In genomic region chr7:103074519-103075336, GRCh38 we compare ENCODE assay signal across 8 cellular contexts. TPM values are rescaled to one million over a fixed set of nuclear protein-coding genes. Genes with fewer than 3 reads are reported as not detected.
DNase-seq lines count a peak whose midpoint lies in the region; ATAC-seq and TF ChIP-seq lines count a peak whose summit lies in the region.

TSS of gene ARMC10 (plus strand) at chr7:103075140. CDS start at chr7:103075273, 133 bp downstream.
TSS of gene FBXL13 (minus strand) at chr7:103074796.

- H3F3A ChIP-seq in GM23248 (ENCODE audit: insufficient read depth) = no peaks in the 10 kb centered on the region; the same call in 1 of the 2 replicates

- no peaks in the 10 kb centered on the region for H3K9me3 Mint-ChIP-seq in activated T-helper 1 cell treated with anti-CD3 and anti-CD28 coated beads, Interleukin-12 subunit alpha, Interleukin-12 subunit beta, Interleukin-2, Interleukin-4 antibody, amounts not matched to agents 30 ng/mL and 10 ng/mL and 1 ng/mL, durations not matched to agents 14 hours and 24 hours and 36 hours
- no peaks in the 10 kb centered on the region for H3K9me3 Mint-ChIP-seq in natural killer cell

- H3K27me3 ChIP-seq in GM23248 (replicated peaks; ENCODE audit: insufficient read depth) = no peaks in the 10 kb centered on the region
- no peaks in the 10 kb centered on the region for H3K27me3 ChIP-seq in Karpas-422 (ENCODE audit: low read length)
- H3K27me3 ChIP-seq in Peyer's patch = no peaks in the 10 kb centered on the region
- no peaks in the 10 kb centered on the region for H3K27me3 ChIP-seq in fibroblast of lung (ENCODE audit: control insufficient read depth, insufficient read depth, low read length)

- H3K27me3 Mint-ChIP-seq in activated T-helper 1 cell treated with anti-CD3 and anti-CD28 coated beads, Interleukin-12 subunit alpha, Interleukin-12 subunit beta, Interleukin-2, Interleukin-4 antibody, amounts not matched to agents 30 ng/mL and 10 ng/mL and 1 ng/mL, durations not matched to agents 14 hours and 24 hours and 36 hours (ENCODE audit: insufficient read depth) = no peaks in the 10 kb centered on the region
- H3K27me3 Mint-ChIP-seq in natural killer cell (ENCODE audit: low read depth in 2 of 2) = no peaks in the 10 kb centered on the region

- TF ChIP-seq POLR2A in Peyer's patch (IDR thresholded peaks at IDR 0.05) = peak; percentile 32 to 47

- ATAC-seq in natural killer cell = peak; percentile 83 to 92 (median 84)

- H3K36me3 ChIP-seq in GM23248 (ENCODE audit: low read depth) (no peaks in the 10 kb centered on the region), Karpas-422 (ENCODE audit: insufficient read depth, low read length) (no peaks in the 10 kb centered on the region), Peyer's patch (no peaks in the 10 kb centered on the region), fibroblast of lung (ENCODE audit: control insufficient read depth, insufficient read depth, low read length) (no peaks in the 10 kb centered on the region)

- H3K27ac Mint-ChIP-seq in activated T-helper 1 cell treated with anti-CD3 and anti-CD28 coated beads, Interleukin-12 subunit alpha, Interleukin-12 subunit beta, Interleukin-2, Interleukin-4 antibody, amounts not matched to agents 30 ng/mL and 10 ng/mL and 1 ng/mL, durations not matched to agents 14 hours and 24 hours and 36 hours = peak within 1 kb of the TSS; percentile 94
- peak within 1 kb of the TSS; percentile 78 to 89 for H3K27ac Mint-ChIP-seq in natural killer cell

- H3K36me3 Mint-ChIP-seq in activated T-helper 1 cell treated with anti-CD3 and anti-CD28 coated beads, Interleukin-12 subunit alpha, Interleukin-12 subunit beta, Interleukin-2, Interleukin-4 antibody, amounts not matched to agents 30 ng/mL and 10 ng/mL and 1 ng/mL, durations not matched to agents 14 hours and 24 hours and 36 hours (ENCODE audit: low read depth) = peaks cover 6% of the 10 kb centered on the region
- H3K36me3 Mint-ChIP-seq in natural killer cell = no peaks in the 10 kb centered on the region

- H3K4me1 ChIP-seq in GM23248 (ENCODE audit: insufficient read depth) (peaks cover 7% of the 10 kb centered on the region; the same call in 1 of the 2 replicates), Karpas-422 (ENCODE audit: low read length) (peaks cover 25% of the 10 kb centered on the region), Peyer's patch (peaks cover 3 to 16% (median 7%) of the 10 kb centered on the region in 4 donors), fibroblast of lung (ENCODE audit: control insufficient read depth, extremely low read depth, insufficient read depth, low read length) (peaks cover 2% of the 10 kb centered on the region)

- H3K27ac ChIP-seq in GM23248 (peak within 1 kb of the TSS; percentile 77), Karpas-422 (ENCODE audit: low read length) (peak within 1 kb of the TSS; percentile 53), Peyer's patch (peak within 1 kb of the TSS; percentile 83 to 95 (median 86)), fibroblast of lung (ENCODE audit: insufficient read depth, low read length) (peak within 1 kb of the TSS; percentile 81)

- H2AFZ ChIP-seq in GM23248 (peak within 1 kb of the TSS; percentile 93), Karpas-422 (ENCODE audit: low read length) (peak within 1 kb of the TSS; percentile 99), fibroblast of lung (ENCODE audit: low read length) (peak within 1 kb of the TSS; percentile 100)

- 1 to 2% methylated on average over 53 to 69 of the region's 83 CpGs for WGBS in GM23248 (ENCODE audit: low coverage in 1 of 2, low lambda C conversion rate in 2 of 2, missing lambda C conversion rate in 2 of 2), 2 experiments

- H3K4me2 ChIP-seq in GM23248 (ENCODE audit: unreplicated experiment) = peak within 1 kb of the TSS; percentile 91
- H3K4me2 ChIP-seq in Karpas-422 (ENCODE audit: low read depth, low read length, poor library complexity, severe bottlenecking) = peak within 1 kb of the TSS; percentile 94
- peak within 1 kb of the TSS; percentile 96 for H3K4me2 ChIP-seq in fibroblast of lung (ENCODE audit: extremely low read depth, insufficient read depth, low read length)

- peak within 1 kb of the TSS; percentile 98 for H3K4me3 Mint-ChIP-seq in activated T-helper 1 cell treated with anti-CD3 and anti-CD28 coated beads, Interleukin-12 subunit alpha, Interleukin-12 subunit beta, Interleukin-2, Interleukin-4 antibody, amounts not matched to agents 30 ng/mL and 10 ng/mL and 1 ng/mL, durations not matched to agents 14 hours and 24 hours and 36 hours
- H3K4me3 Mint-ChIP-seq in natural killer cell = peak within 1 kb of the TSS; percentile 95

- TF ChIP-seq CTCF in Peyer's patch (IDR thresholded peaks at IDR 0.05) (peak in 4 of 6 experiments; percentile 29 to 57 (median 49)), fibroblast of lung (conservative IDR thresholded peaks at IDR 0.05 in 1 of 2, IDR thresholded peaks at IDR 0.05 in 1 of 2; ENCODE audit: low read depth in 1 of 2, low read length in 2 of 2) (peak in 1 of 2 donors; percentile 14), natural killer cell (IDR thresholded peaks at IDR 0.05) (no peak)

- DNase-seq in Daoy (ENCODE audit: low read depth) = peak; percentile 98
- peak; percentile 93 for DNase-seq in GM23248
- peak; percentile 96 for DNase-seq in Karpas-422
- peak; percentile 86 to 96 (median 95) for DNase-seq in Peyer's patch
- DNase-seq in activated T-helper 1 cell treated with anti-CD3 and anti-CD28 coated beads, Interleukin-12 subunit alpha, Interleukin-12 subunit beta, Interleukin-2, Interleukin-4 antibody, amounts not matched to agents 30 ng/mL and 10 ng/mL and 1 ng/mL, durations not matched to agents 14 hours and 24 hours and 36 hours (ENCODE audit: low spot score) = peak; percentile 84
- DNase-seq in fibroblast of lung (ENCODE audit: low read depth in 2 of 2) = peak; percentile 88 to 89
- DNase-seq in natural killer cell = peak; percentile 83
- peak; percentile 86 to 90 (median 88) for DNase-seq in stimulated activated naive CD4-positive, alpha-beta T cell (lab: John Stamatoyannopoulos, UW)

- peaks cover 42% of the 10 kb centered on the region for H3K79me2 ChIP-seq in GM23248 (ENCODE audit: insufficient read depth)
- peaks cover 44% of the 10 kb centered on the region for H3K79me2 ChIP-seq in Karpas-422 (ENCODE audit: low read length)
- peaks cover 22% of the 10 kb centered on the region for H3K79me2 ChIP-seq in fibroblast of lung (ENCODE audit: control insufficient read depth, insufficient read depth, low read length)

- H3K4me3 ChIP-seq in GM23248 (peak within 1 kb of the TSS; percentile 87), Karpas-422 (ENCODE audit: low read length) (peak within 1 kb of the TSS; percentile 89), Peyer's patch (peak within 1 kb of the TSS; percentile 63 to 88 (median 79)), fibroblast of lung (replicated peaks in 1 of 4; ENCODE audit: control extremely low read depth in 1 of 4, insufficient read depth in 1 of 4, low read depth in 3 of 4, low read length in 4 of 4) (peak within 1 kb of the TSS; percentile 78 to 92 (median 92))

- H4K20me1 ChIP-seq in GM23248 (ENCODE audit: insufficient read depth) (no peaks in the 10 kb centered on the region), Karpas-422 (ENCODE audit: insufficient read depth, low read depth, low read length) (0 out of 2 replicates have a peak, but pooled peaks cover 4% of the 10 kb centered on the region), fibroblast of lung (ENCODE audit: control insufficient read depth, extremely low read depth, insufficient read depth, low read length) (no peaks in the 10 kb centered on the region)

- intact Hi-C loops in activated T-helper 1 cell treated with anti-CD3 and anti-CD28 coated beads, Interleukin-12 subunit alpha, Interleukin-12 subunit beta, Interleukin-2, Interleukin-4 antibody, amounts not matched to agents 30 ng/mL and 10 ng/mL and 1 ng/mL, durations not matched to agents 14 hours and 24 hours and 36 hours (cut with micrococcal nuclease) = loop anchor here (1.0 to 5.0 kb wide), 9 partner anchors 14 to 1987 kb away; partner anchors contain the start of genes DNAJC2, FAM185A, NAPEPLD and ORC5
- intact Hi-C loops in natural killer cell (cut with micrococcal nuclease) = loop anchor here (2.0 kb wide), 3 partner anchors 74 to 326 kb away; partner anchors contain the start of genes FAM185A and NAPEPLD

- H3K9me2 ChIP-seq in GM23248 (ENCODE audit: insufficient read depth) (no peaks in the 10 kb centered on the region), Karpas-422 (replicated peaks; ENCODE audit: insufficient read depth, low read length) (no peaks in the 10 kb centered on the region)

- H3K9ac ChIP-seq in GM23248 (peak within 1 kb of the TSS; percentile 87), Karpas-422 (ENCODE audit: low read length) (peak within 1 kb of the TSS; percentile 92), fibroblast of lung (ENCODE audit: insufficient read depth, low read length) (peak within 1 kb of the TSS; percentile 66)

- in situ Hi-C loops in GM23248 (cut with MboI) = no loop called here

- H3K4me1 Mint-ChIP-seq in activated T-helper 1 cell treated with anti-CD3 and anti-CD28 coated beads, Interleukin-12 subunit alpha, Interleukin-12 subunit beta, Interleukin-2, Interleukin-4 antibody, amounts not matched to agents 30 ng/mL and 10 ng/mL and 1 ng/mL, durations not matched to agents 14 hours and 24 hours and 36 hours (ENCODE audit: low read depth) = peaks cover 27% of the 10 kb centered on the region
- H3K4me1 Mint-ChIP-seq in natural killer cell = peaks cover 26 to 30% of the 10 kb centered on the region in 2 donors

- no peaks in the 10 kb centered on the region for H3K9me3 ChIP-seq in GM23248 (ENCODE audit: low read depth)
- no peaks in the 10 kb centered on the region for H3K9me3 ChIP-seq in Karpas-422 (ENCODE audit: low read length)
- no peaks in the 10 kb centered on the region for H3K9me3 ChIP-seq in Peyer's patch
- no peaks in the 10 kb centered on the region for H3K9me3 ChIP-seq in fibroblast of lung (ENCODE audit: control insufficient read depth, insufficient read depth, low read depth, low read length)

RNA-seq across cellular contexts. Expression of gene ARMC10, which starts in this region (rescaled TPM):
- 75.2 and 96.0 TPM in 2 replicates for total RNA-seq in Daoy (2014; rRNA removed; shearing (Covaris generic))
- total RNA-seq in GM23248 (2014; rRNA removed; shearing (Covaris generic)) = 32.8 and 39.2 TPM in 2 replicates
- polyA plus RNA-seq in GM23248 (2016; fragmentation: Nextera tagmentation; extraction: Ambion mirVana) (35.5 and 41.9 TPM in 2 replicates), fibroblast of lung (29.9 and 31.8 TPM in 2 replicates)
- total RNA-seq in Karpas-422 (2014; rRNA removed; shearing (Covaris generic); ENCODE audit: low replicate concordance) = 31.5 and 65.6 TPM in 2 replicates
- total RNA-seq in Peyer's patch (10 to 100 TPM; 16.5 to 24.8 (median 18.4) TPM), fibroblast of lung (47.3 and 50.5 TPM in 2 replicates), natural killer cell (10 to 100 TPM; 15.0 to 17.2 (median 15.4) TPM)
- total RNA-seq in activated T-helper 1 cell treated with anti-CD3 and anti-CD28 coated beads, Interleukin-12 subunit alpha, Interleukin-12 subunit beta, Interleukin-2, Interleukin-4 antibody, amounts not matched to agents 30 ng/mL and 10 ng/mL and 1 ng/mL, durations not matched to agents 14 hours and 24 hours and 36 hours = 49.6 and 51.8 TPM in 2 replicates
- polyA plus RNA-seq in fibroblast of lung (2012) = 26.4 and 28.6 TPM in 2 replicates
- polyA minus RNA-seq in fibroblast of lung (ENCODE audit: low replicate concordance) = 0.82 and 1.3 TPM in 2 replicates

RNA-seq across cellular contexts. Expression of gene FBXL13, which starts in this region (rescaled TPM):
- 3.1 and 8.3 TPM in 2 replicates for total RNA-seq in Daoy (2014; rRNA removed; shearing (Covaris generic))
- total RNA-seq in GM23248 (2014; rRNA removed; shearing (Covaris generic)) = under 0.01 and 0.43 TPM in 2 replicates
- polyA plus RNA-seq in GM23248 (2016; fragmentation: Nextera tagmentation; extraction: Ambion mirVana) (0.24 and 0.37 TPM in 2 replicates), fibroblast of lung (0.41 and 0.61 TPM in 2 replicates)
- 4.2 and 5.0 TPM in 2 replicates for total RNA-seq in Karpas-422 (2014; rRNA removed; shearing (Covaris generic); ENCODE audit: low replicate concordance)
- total RNA-seq in Peyer's patch (1 to 10 TPM in 2 of 4 donors, under 1 TPM in 1, not detected in 1; 0.35 to 2.6 (median 1.3) TPM), fibroblast of lung (0.66 and 1.0 TPM in 2 replicates), natural killer cell (under 1 TPM; 0.70 to 0.89 (median 0.85) TPM)
- total RNA-seq in activated T-helper 1 cell treated with anti-CD3 and anti-CD28 coated beads, Interleukin-12 subunit alpha, Interleukin-12 subunit beta, Interleukin-2, Interleukin-4 antibody, amounts not matched to agents 30 ng/mL and 10 ng/mL and 1 ng/mL, durations not matched to agents 14 hours and 24 hours and 36 hours = 0.34 and 0.54 TPM in 2 replicates
- polyA plus RNA-seq in fibroblast of lung (2012) = 0.48 and 0.51 TPM in 2 replicates
- polyA minus RNA-seq in fibroblast of lung (ENCODE audit: low replicate concordance) = not detected in 2 replicates

Comparison
In these comparisons a context has a peak if more than half of its experiments do, and no peak if none do; other contexts are left out.
1. Peak in every context shown above with its lines: DNase-seq, ATAC-seq, H3K4me3 ChIP-seq and H3K27ac ChIP-seq.